11 cellular contexts compared by ENCODE assay signal in the genomic region with DNA sequence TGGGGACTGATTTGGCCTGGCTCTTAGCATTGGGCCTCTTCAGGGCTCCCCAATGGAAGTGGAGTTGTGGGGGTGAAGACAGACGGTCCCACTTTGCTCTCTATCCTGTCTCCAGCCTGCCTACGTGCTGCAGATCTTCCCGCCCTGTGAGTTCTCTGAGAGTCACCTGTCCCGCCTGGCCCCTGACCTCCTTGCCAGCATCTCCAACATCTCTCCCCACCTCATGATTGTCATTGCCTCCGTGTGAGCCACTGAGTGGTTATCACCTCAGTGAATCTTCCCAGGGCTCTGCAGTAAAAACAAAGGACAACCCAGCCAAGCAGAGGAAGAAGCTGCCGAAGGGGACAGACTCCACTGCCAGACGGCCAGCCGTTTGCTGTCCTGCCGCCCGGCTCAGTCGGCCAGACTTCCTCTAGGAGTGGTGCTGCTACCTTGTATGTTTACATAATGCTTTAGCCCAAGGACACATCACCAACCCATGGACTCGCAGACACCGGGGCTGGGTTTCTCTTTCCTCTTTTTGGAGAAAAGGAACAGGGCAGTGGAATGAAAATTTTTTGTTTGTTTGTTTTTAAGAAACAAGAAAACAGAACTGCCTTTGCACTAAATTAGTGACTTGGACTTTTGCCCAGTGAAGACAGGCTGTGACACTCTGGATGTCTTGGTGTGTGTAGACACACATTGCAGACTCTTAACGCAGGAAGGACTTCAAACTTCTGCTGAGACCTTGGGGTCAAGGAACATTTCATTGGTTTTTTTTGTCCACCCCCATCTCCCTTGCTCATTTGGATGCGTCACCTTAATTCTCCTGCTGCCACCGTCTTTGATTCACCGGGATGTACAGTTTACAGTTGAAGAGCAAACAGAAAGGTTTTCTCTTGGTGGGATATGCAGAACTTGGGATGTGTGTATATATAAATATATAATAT. TPM values are rescaled to one million over a fixed set of nuclear protein-coding genes. Genes with fewer than 3 reads are reported as not detected.
DNase-seq lines count a peak whose midpoint lies in the region; ATAC-seq, FAIRE-seq and TF ChIP-seq lines count a peak whose summit lies in the region.
"Had no signal": no experiment of that assay in that cellular context is flagged by ENCODE, and none has a peak within 500 bp of the region (broad histone marks: within the 10 kb centered on the region; RNA-seq: fewer than 3 reads in every experiment).

No MANE protein-coding gene starts in this region.

- H3K36me3 ChIP-seq in kidney (ENCODE audit: control insufficient read depth in 1 of 2, insufficient read depth in 2 of 2, low read length in 2 of 2): peaks cover 38 to 68% of the 10 kb centered on the region in 2 donors

- H3K4me3 ChIP-seq in kidney (ENCODE audit: low read length in 2 of 2): no peak overlapping the region

- DNase-seq in NCI-H510A treated with DMSO at 0.1 percent for 48 hours (lab: John Stamatoyannopoulos, UW) (peak; percentile 42), NCI-H510A (lab: John Stamatoyannopoulos, UW) (no peak), kidney (peak; percentile 77), substantia nigra (lab: John Stamatoyannopoulos, UW) (peak in 3 of 49 donors; percentile 11 to 48 (median 20)), LoVo (ENCODE audit: low spot score) (no peak), midbrain (lab: John Stamatoyannopoulos, UW) (no peak)
- DNase-seq: activated naive CD4-positive, alpha-beta T cell treated with Interleukin-2 at 50 U/mL for 16 hours; NCI-H187 treated with DMSO at 0.1 percent for 48 hours had no signal

- no peak overlapping the region for H3K9ac ChIP-seq in kidney (ENCODE audit: low read length in 2 of 2)

- no peak for ATAC-seq in GM18909 (IDR thresholded peaks at IDR 0.05; ENCODE audit: poor library complexity, unreplicated experiment)

- H3K9me3 ChIP-seq in kidney (ENCODE audit: control insufficient read depth in 1 of 2, low read length in 2 of 2): no peaks in the 10 kb centered on the region

- FAIRE-seq in kidney (lab: Jason Lieb, UNC): no peak
- FAIRE-seq: A204.1 had no signal

- intact Hi-C loops in kidney (cut with DNase I): no loop called here

- peak overlapping the region; percentile 67 for H3K27ac ChIP-seq in angular gyrus (ENCODE audit: low read depth, low read length)
- H3K27ac ChIP-seq in kidney (ENCODE audit: low read depth in 2 of 2, low read length in 2 of 2): peak overlapping the region in 1 of 2 donors; percentile 43
- peak overlapping the region; percentile 41 for H3K27ac ChIP-seq in substantia nigra (ENCODE audit: low read depth, low read length, poor library complexity, severe bottlenecking)

- peaks cover 5 to 7% of the 10 kb centered on the region in 2 donors for H3K4me1 ChIP-seq in kidney (ENCODE audit: control insufficient read depth in 1 of 2, insufficient read depth in 1 of 2, low read depth in 1 of 2, low read length in 2 of 2)

- no peak for TF ChIP-seq CTCF in kidney (IDR thresholded peaks at IDR 0.05; ENCODE audit: borderline replicate concordance, extremely low read depth, insufficient read depth)

RNA-seq across cellular contexts. Expression of gene ZBTB17, which starts 36.5 kb away (rescaled TPM):
- total RNA-seq in kidney: 41.5 TPM
- 33.1 TPM for polyA plus RNA-seq in kidney (ENCODE audit: insufficient read depth, low read depth, low replicate concordance)

Comparison
In these comparisons a context has a peak if more than half of its experiments do, and no peak if none do; other contexts are left out.
1. DNase-seq: peak in NCI-H510A treated with DMSO at 0.1 percent for 48 hours (single experiment) and kidney (single experiment); none in NCI-H510A (single experiment), LoVo (single experiment) and midbrain (single experiment).